In the genomic region with DNA sequence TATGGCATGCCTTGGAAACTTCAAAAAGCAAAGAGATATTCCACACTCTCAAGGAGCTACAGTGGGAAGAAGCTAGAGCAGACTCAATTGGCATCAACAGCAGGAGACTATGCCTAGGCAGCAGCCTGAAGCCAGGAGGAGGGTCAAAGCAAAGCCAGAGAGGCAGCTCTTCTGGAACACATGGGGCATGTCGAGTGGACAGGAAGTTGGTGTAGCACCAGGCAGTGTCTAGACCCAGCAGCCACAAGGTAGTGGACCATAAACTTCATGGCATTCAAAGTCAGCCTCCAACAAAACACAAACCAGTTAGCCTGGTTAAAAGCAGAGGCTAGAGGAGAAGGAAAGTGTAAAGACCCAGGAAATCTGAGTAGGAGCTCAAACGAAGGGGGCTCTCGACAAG, we compare ENCODE assay signal across 9 cellular contexts.
DNase-seq lines count a peak whose midpoint lies in the region; ATAC-seq lines count a peak whose summit lies in the region.
"Had no signal": no experiment of that assay in that cellular context is flagged by ENCODE, and none has a peak within 500 bp of the region (broad histone marks: within the 10 kb centered on the region; RNA-seq: fewer than 3 reads in every experiment).

No MANE protein-coding gene starts in this region.

- peak overlapping the region; percentile 12 for H3K4me3 ChIP-seq in skeletal muscle satellite cell (ENCODE audit: low read length)

- H3K27me3 ChIP-seq in skeletal muscle satellite cell (ENCODE audit: control insufficient read depth, insufficient read depth, low read length) = no peaks in the 10 kb centered on the region

- no peak for DNase-seq in mucosa of gallbladder (ENCODE audit: low spot score)
- no peak for DNase-seq in stimulated activated CD4-positive, alpha-beta T cell treated with anti-CD3 and anti-CD28 coated beads, Interleukin-2, amount 100 ng/mL, for 24 hours
- no peak for DNase-seq in SIG-M5 treated with dmso at 0.1 percent for 504 hours (lab: John Stamatoyannopoulos, UW; ENCODE audit: unreplicated experiment)
- DNase-seq: activated CD4-positive, alpha-beta memory T cell treated with anti-CD3 and anti-CD28 coated beads, Interleukin-2, amount 10 ng/mL, durations not matched to agents 7 days and 5 days; NCI-H1694 treated with DMSO at 0.1 percent for 48 hours had no signal

- H3K9me3 ChIP-seq in skeletal muscle satellite cell (replicated peaks; ENCODE audit: low read length) = no peaks in the 10 kb centered on the region

- H3K4me1 ChIP-seq in skeletal muscle satellite cell (ENCODE audit: control insufficient read depth, insufficient read depth, low read length) = peaks cover 24% of the 10 kb centered on the region

- ATAC-seq in GM19351 (IDR thresholded peaks at IDR 0.05; ENCODE audit: unreplicated experiment) (peak; percentile 33), HG02623 (IDR thresholded peaks at IDR 0.05; ENCODE audit: unreplicated experiment) (peak; percentile 26), HG03520 (IDR thresholded peaks at IDR 0.05; ENCODE audit: unreplicated experiment) (peak; percentile 13)

- H3K9ac ChIP-seq in skeletal muscle satellite cell (ENCODE audit: low read depth, low read length) = no peak overlapping the region

- H3K4me2 ChIP-seq in skeletal muscle satellite cell (ENCODE audit: low read length) = peak overlapping the region; percentile 42

- no peaks in the 10 kb centered on the region for H3K36me3 ChIP-seq in skeletal muscle satellite cell (ENCODE audit: insufficient read depth, low read length)
